Comparison of ENCODE assay signal across 20 cellular contexts in genomic region chr5:175836741-175837729, GRCh38. TPM values are rescaled to one million over a fixed set of nuclear protein-coding genes. Genes with fewer than 3 reads are reported as not detected.
A peak's percentile ranks its signal among the peaks of the same experiment; 100 is the strongest.
DNase-seq lines count a peak whose midpoint lies in the region; ATAC-seq lines count a peak whose summit lies in the region.
"Had no signal": no experiment of that assay in that cellular context is flagged by ENCODE, and none has a peak within 500 bp of the region (broad histone marks: within the 10 kb centered on the region; RNA-seq: fewer than 3 reads in every experiment).

No MANE protein-coding gene starts in this region.

- peak; percentile 63 for ATAC-seq in GM21529 (IDR thresholded peaks at IDR 0.05; ENCODE audit: unreplicated experiment)
- no peak for ATAC-seq in HG03457 (IDR thresholded peaks at IDR 0.05; ENCODE audit: unreplicated experiment)
- ATAC-seq: left cardiac atrium had no signal

- DNase-seq in NCI-H1694 treated with DMSO at 0.1 percent for 48 hours (lab: John Stamatoyannopoulos, UW): peak; percentile 92
- DNase-seq in NCI-H748 treated with DMSO at 0.1 percent for 48 hours (lab: John Stamatoyannopoulos, UW): peak; percentile 92
- DNase-seq in iPS-NIHi11 (ENCODE audit: low spot score): peak; percentile 55
- DNase-seq in superior temporal gyrus (ENCODE audit: extremely low spot score): no peak
- no peak for DNase-seq in dermis blood vessel endothelial cell
- no peak for DNase-seq in AML-193 (lab: John Stamatoyannopoulos, UW)
- DNase-seq: activated CD4-positive, alpha-beta T cell treated with anti-CD3 and anti-CD28 coated beads, Interleukin-2, amount 50 U/mL, for 1 hour; activated naive CD4-positive, alpha-beta T cell treated with Interleukin-2 at 50 U/mL for 16 hours; activated T-cell treated with anti-CD3 and anti-CD28 coated beads for 4 hours; aorta; left cardiac atrium; NCI-H510A; stimulated activated naive CD4-positive, alpha-beta T cell; upper lobe of left lung had no signal

RNA-seq across cellular contexts. Expression of gene CPLX2, which starts 34.3 kb away (rescaled TPM):
- total RNA-seq in dermis blood vessel endothelial cell: not detected in 2 replicates
- total RNA-seq: aorta, Daoy, left cardiac atrium, MCF 10A, mesothelial cell of epicardium, renal cortical epithelial cell had no signal

Comparison
In these comparisons a context has a peak if more than half of its experiments do, and no peak if none do; other contexts are left out.
1. DNase-seq: peak in NCI-H1694 treated with DMSO at 0.1 percent for 48 hours (single experiment), NCI-H748 treated with DMSO at 0.1 percent for 48 hours (single experiment) and iPS-NIHi11 (single experiment); none in superior temporal gyrus (single experiment), dermis blood vessel endothelial cell (single experiment) and AML-193 (0 of 2).